ENCODE assay signal across 10 cellular contexts in the genomic region with DNA sequence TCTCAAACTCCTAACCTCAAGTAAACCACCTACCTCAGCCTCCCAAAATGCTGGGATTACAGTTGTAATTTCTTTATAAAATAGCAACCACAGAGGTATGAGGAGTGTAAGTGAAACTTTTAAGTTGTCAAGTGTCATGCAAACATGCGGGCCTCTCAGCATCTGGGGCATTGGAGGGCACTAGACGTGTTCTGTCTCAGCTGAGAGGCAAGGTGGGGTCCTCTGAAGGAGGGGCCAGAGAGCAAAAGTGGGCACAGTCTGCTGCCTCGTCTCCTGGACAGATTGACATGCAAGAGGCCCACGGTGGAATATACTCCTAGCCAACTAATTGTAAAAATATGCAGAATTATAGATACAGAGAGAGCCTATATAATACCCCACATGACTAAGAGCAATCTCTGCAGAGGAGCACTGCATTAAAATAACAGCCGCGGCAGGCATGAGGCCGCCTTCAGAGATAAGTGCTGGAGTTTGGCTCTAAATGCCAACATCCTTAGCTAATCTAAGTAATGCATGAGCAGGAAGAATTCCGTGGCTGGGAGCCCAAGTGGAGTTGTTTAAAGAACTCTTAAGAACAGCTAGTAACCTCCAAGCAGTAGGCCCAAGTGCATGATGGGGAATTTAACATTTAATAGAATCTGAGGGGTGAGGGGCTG.
DNase-seq lines count a peak whose midpoint lies in the region; ATAC-seq and TF ChIP-seq lines count a peak whose summit lies in the region.
"Had no signal": no experiment of that assay in that cellular context is flagged by ENCODE, and none has a peak within 500 bp of the region (broad histone marks: within the 10 kb centered on the region; RNA-seq: fewer than 3 reads in every experiment).

No MANE protein-coding gene starts in this region.

- intact Hi-C loops in heart left ventricle (cut with DNase I), result no loop called here

- H3K27ac ChIP-seq in heart left ventricle (peak overlapping the region; percentile 32 to 91 (median 76)), rectal smooth muscle tissue (ENCODE audit: low read depth, low read length) (peak overlapping the region; percentile 68)
- H3K27ac ChIP-seq: PC-9 had no signal

- H3K27me3 ChIP-seq in heart left ventricle, result no peaks in the 10 kb centered on the region
- H3K27me3 ChIP-seq in rectal smooth muscle tissue (ENCODE audit: control insufficient read depth, insufficient read depth, low read length), result no peaks in the 10 kb centered on the region

- H3K9ac ChIP-seq in rectal smooth muscle tissue (ENCODE audit: low read length), result no peak overlapping the region

- H3K36me3 ChIP-seq in heart left ventricle (no peaks in the 10 kb centered on the region), rectal smooth muscle tissue (ENCODE audit: control insufficient read depth, insufficient read depth, low read length) (no peaks in the 10 kb centered on the region)

- 20 to 28% (median 23%) methylated on average over 7 to 8 of the region's 8 CpGs for WGBS in heart left ventricle, 4 donors

- no peak for TF ChIP-seq CTCF in heart left ventricle (IDR thresholded peaks at IDR 0.05)

- H3K4me3 ChIP-seq in heart left ventricle, result no peak overlapping the region
- no peak overlapping the region for H3K4me3 ChIP-seq in rectal smooth muscle tissue (ENCODE audit: low read length)
- H3K4me3 ChIP-seq: PC-9 had no signal

- ATAC-seq in heart left ventricle, result peak; percentile 30 to 76 (median 69)
- ATAC-seq in GM19324 (IDR thresholded peaks at IDR 0.05; ENCODE audit: low FRiP score, unreplicated experiment), result no peak

- DNase-seq in DMS79 (lab: John Stamatoyannopoulos, UW) (peak; percentile 53), T1000 (lab: John Stamatoyannopoulos, UW) (peak; percentile 51), heart left ventricle (peak in 4 of 5 donors; percentile 60 to 84 (median 74)), NCI-H1048 (lab: John Stamatoyannopoulos, UW) (no peak), cerebellar nuclear complex (lab: John Stamatoyannopoulos, UW) (no peak)
- DNase-seq in activated CD4-positive, alpha-beta T cell treated with anti-CD3 and anti-CD28 coated beads for 4 hours, result no peak
- DNase-seq: stimulated activated naive CD4-positive, alpha-beta T cell had no signal

- TF ChIP-seq POLR2A in heart left ventricle (IDR thresholded peaks at IDR 0.05), result no peak

- H3K9me3 ChIP-seq in heart left ventricle, result no peaks in the 10 kb centered on the region

- H3K4me1 ChIP-seq in heart left ventricle, result peaks cover 0 to 52% (median 24%) of the 10 kb centered on the region in 12 donors
- peaks cover 17% of the 10 kb centered on the region for H3K4me1 ChIP-seq in rectal smooth muscle tissue (ENCODE audit: control insufficient read depth, insufficient read depth, low read length)

Comparison
In these comparisons a context has a peak if more than half of its experiments do, and no peak if none do; other contexts are left out.
1. DNase-seq: peak in DMS79 (single experiment), T1000 (single experiment) and heart left ventricle (4 of 5); none in NCI-H1048 (single experiment), activated CD4-positive, alpha-beta T cell treated with anti-CD3 and anti-CD28 coated beads for 4 hours (0 of 2) and cerebellar nuclear complex (0 of 2).